Comparison of ENCODE assay signal across 2 cellular contexts in genomic region chr4:139035650-139036049, GRCh38.
TF ChIP-seq lines count a peak whose summit lies in the region.

No MANE protein-coding gene starts in this region.

TF ChIP-seq in WTC11, 78 proteins besides CTCF, POLR2A, EP300 and RAD21:
- TF ChIP-seq, protein P1, sequence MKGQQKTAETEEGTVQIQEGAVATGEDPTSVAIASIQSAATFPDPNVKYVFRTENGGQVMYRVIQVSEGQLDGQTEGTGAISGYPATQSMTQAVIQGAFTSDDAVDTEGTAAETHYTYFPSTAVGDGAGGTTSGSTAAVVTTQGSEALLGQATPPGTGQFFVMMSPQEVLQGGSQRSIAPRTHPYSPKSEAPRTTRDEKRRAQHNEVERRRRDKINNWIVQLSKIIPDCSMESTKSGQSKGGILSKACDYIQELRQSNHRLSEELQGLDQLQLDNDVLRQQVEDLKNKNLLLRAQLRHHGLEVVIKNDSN (CRISPR knock-in tag; IDR thresholded peaks at IDR 0.05): no peak
- no peak for TF ChIP-seq ATF1 (CRISPR knock-in tag; IDR thresholded peaks at IDR 0.05)
- no peak for TF ChIP-seq NR2C2 (CRISPR knock-in tag; IDR thresholded peaks at IDR 0.05)
- TF ChIP-seq NFYB (CRISPR knock-in tag; conservative IDR thresholded peaks at IDR 0.05; ENCODE audit: low read depth): no peak
- TF ChIP-seq IRF1 (CRISPR knock-in tag; IDR thresholded peaks at IDR 0.05): no peak
- TF ChIP-seq RORB (CRISPR knock-in tag; IDR thresholded peaks at IDR 0.05): no peak
- TF ChIP-seq MYBL2 (CRISPR knock-in tag; IDR thresholded peaks at IDR 0.05): no peak
- TF ChIP-seq E2F4 (CRISPR knock-in tag; IDR thresholded peaks at IDR 0.05; ENCODE audit: borderline replicate concordance, low read depth): no peak
- TF ChIP-seq NFE2L1 (CRISPR knock-in tag; IDR thresholded peaks at IDR 0.05): no peak
- TF ChIP-seq, protein P2, sequence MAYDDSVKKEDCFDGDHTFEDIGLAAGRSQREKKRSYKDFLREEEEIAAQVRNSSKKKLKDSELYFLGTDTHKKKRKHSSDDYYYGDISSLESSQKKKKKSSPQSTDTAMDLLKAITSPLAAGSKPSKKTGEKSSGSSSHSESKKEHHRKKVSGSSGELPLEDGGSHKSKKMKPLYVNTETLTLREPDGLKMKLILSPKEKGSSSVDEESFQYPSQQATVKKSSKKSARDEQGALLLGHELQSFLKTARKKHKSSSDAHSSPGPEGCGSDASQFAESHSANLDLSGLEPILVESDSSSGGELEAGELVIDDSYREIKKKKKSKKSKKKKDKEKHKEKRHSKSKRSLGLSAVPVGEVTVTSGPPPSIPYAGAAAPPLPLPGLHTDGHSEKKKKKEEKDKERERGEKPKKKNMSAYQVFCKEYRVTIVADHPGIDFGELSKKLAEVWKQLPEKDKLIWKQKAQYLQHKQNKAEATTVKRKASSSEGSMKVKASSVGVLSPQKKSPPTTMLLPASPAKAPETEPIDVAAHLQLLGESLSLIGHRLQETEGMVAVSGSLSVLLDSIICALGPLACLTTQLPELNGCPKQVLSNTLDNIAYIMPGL (CRISPR knock-in tag; IDR thresholded peaks at IDR 0.05): no peak
- TF ChIP-seq, protein P3, sequence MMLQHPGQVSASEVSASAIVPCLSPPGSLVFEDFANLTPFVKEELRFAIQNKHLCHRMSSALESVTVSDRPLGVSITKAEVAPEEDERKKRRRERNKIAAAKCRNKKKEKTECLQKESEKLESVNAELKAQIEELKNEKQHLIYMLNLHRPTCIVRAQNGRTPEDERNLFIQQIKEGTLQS (CRISPR knock-in tag; conservative IDR thresholded peaks at IDR 0.05): no peak
- no peak for TF ChIP-seq ELF4 (CRISPR knock-in tag; IDR thresholded peaks at IDR 0.05; ENCODE audit: low read depth)
- no peak for TF ChIP-seq STAT6 (CRISPR knock-in tag; conservative IDR thresholded peaks at IDR 0.05; ENCODE audit: low read depth)
- TF ChIP-seq ZNF423 (CRISPR knock-in tag; IDR thresholded peaks at IDR 0.05): no peak
TF ChIP-seq in WTC11: peak in this region for 0.

TF ChIP-seq in GM23338, 12 proteins besides CTCF, POLR2A, EP300 and RAD21:
- TF ChIP-seq, protein P4, sequence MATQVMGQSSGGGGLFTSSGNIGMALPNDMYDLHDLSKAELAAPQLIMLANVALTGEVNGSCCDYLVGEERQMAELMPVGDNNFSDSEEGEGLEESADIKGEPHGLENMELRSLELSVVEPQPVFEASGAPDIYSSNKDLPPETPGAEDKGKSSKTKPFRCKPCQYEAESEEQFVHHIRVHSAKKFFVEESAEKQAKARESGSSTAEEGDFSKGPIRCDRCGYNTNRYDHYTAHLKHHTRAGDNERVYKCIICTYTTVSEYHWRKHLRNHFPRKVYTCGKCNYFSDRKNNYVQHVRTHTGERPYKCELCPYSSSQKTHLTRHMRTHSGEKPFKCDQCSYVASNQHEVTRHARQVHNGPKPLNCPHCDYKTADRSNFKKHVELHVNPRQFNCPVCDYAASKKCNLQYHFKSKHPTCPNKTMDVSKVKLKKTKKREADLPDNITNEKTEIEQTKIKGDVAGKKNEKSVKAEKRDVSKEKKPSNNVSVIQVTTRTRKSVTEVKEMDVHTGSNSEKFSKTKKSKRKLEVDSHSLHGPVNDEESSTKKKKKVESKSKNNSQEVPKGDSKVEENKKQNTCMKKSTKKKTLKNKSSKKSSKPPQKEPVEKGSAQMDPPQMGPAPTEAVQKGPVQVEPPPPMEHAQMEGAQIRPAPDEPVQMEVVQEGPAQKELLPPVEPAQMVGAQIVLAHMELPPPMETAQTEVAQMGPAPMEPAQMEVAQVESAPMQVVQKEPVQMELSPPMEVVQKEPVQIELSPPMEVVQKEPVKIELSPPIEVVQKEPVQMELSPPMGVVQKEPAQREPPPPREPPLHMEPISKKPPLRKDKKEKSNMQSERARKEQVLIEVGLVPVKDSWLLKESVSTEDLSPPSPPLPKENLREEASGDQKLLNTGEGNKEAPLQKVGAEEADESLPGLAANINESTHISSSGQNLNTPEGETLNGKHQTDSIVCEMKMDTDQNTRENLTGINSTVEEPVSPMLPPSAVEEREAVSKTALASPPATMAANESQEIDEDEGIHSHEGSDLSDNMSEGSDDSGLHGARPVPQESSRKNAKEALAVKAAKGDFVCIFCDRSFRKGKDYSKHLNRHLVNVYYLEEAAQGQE (IDR thresholded peaks at IDR 0.05; ENCODE audit: unreplicated experiment): no peak
- TF ChIP-seq CREB1 (CRISPR knock-in tag; IDR thresholded peaks at IDR 0.05; ENCODE audit: low read depth) (no peak), ZNF114 (CRISPR knock-in tag; IDR thresholded peaks at IDR 0.05) (no peak), NANOG (IDR thresholded peaks at IDR 0.05; ENCODE audit: borderline replicate concordance) (no peak), JUNB (IDR thresholded peaks at IDR 0.05; ENCODE audit: unreplicated experiment) (no peak), ZNF462 (CRISPR knock-in tag; IDR thresholded peaks at IDR 0.05) (no peak)
TF ChIP-seq in GM23338: peak in this region for 0.
